17 cellular contexts compared by ENCODE assay signal in genomic region chr13:33520480-33520839, GRCh38.
"Had no signal": no experiment of that assay in that cellular context is flagged by ENCODE, and none has a peak within 500 bp of the region (broad histone marks: within the 10 kb centered on the region; RNA-seq: fewer than 3 reads in every experiment).

No MANE protein-coding gene starts in this region.

- H3K9me3 ChIP-seq: right atrium auricular region, spleen had no signal

- H3K4me3 ChIP-seq: lung, right atrium auricular region, spleen had no signal

- H3K27ac Mint-ChIP-seq: activated CD8-positive, alpha-beta T cell treated with anti-CD3 and anti-CD28 coated beads, Interleukin-2, amount 10 ng/mL, durations not matched to agents 7 days and 5 days; activated naive CD8-positive, alpha-beta T cell treated with anti-CD3 and anti-CD28 coated beads, Interleukin-2, amount 50 U/mL, for 24 hours; nephron progenitor cell; stimulated activated naive B cell treated with anti-CD40 and anti-IgM and Interleukin-4, amounts not matched to agents 10 μg/mL and 1 μg/mL and 100 μg/mL, for 72 hours; T-cell; type B pancreatic cell had no signal

- H3K4me1 ChIP-seq: parathyroid adenoma, spleen had no signal

- H3K9ac ChIP-seq: parathyroid adenoma had no signal

- H3K27ac ChIP-seq: parathyroid adenoma, right atrium auricular region, spleen had no signal

- H3K4me1 Mint-ChIP-seq: activated CD4-positive, alpha-beta T cell treated with anti-CD3 and anti-CD28 coated beads for 36 hours; activated naive CD8-positive, alpha-beta T cell treated with anti-CD3 and anti-CD28 coated beads, Interleukin-2, amount 50 U/mL, for 24 hours; nephron progenitor cell; T-cell had no signal

- H3K27me3 ChIP-seq: right atrium auricular region, spleen had no signal

- DNase-seq: activated CD4-positive, alpha-beta T cell treated with anti-CD3 and anti-CD28 coated beads for 36 hours; activated CD8-positive, alpha-beta memory T cell treated with anti-CD3 and anti-CD28 coated beads, Interleukin-2, amount 50 U/mL, for 48 hours; activated CD8-positive, alpha-beta T cell treated with anti-CD3 and anti-CD28 coated beads, Interleukin-2, amount 10 ng/mL, durations not matched to agents 7 days and 5 days; activated naive CD4-positive, alpha-beta T cell treated with Interleukin-2 at 50 U/mL for 16 hours; activated naive CD8-positive, alpha-beta T cell treated with anti-CD3 and anti-CD28 coated beads, Interleukin-2, amount 50 U/mL, for 24 hours; central memory CD4-positive, alpha-beta T cell; left colon; nephron progenitor cell; spleen; stimulated activated CD4-positive, alpha-beta T cell treated with anti-CD3 and anti-CD28 coated beads, Interleukin-1b, Interleukin-23, amount 100 ng/mL, for 48 hours; stimulated activated naive B cell treated with anti-CD40 and anti-IgM and Interleukin-4, amounts not matched to agents 10 μg/mL and 1 μg/mL and 100 μg/mL, for 72 hours; T-cell; T1000 had no signal

- H2AFZ ChIP-seq: parathyroid adenoma had no signal

- H3K4me3 Mint-ChIP-seq: activated CD4-positive, alpha-beta T cell treated with anti-CD3 and anti-CD28 coated beads for 36 hours; activated CD8-positive, alpha-beta T cell treated with anti-CD3 and anti-CD28 coated beads, Interleukin-2, amount 10 ng/mL, durations not matched to agents 7 days and 5 days; activated naive CD8-positive, alpha-beta T cell treated with anti-CD3 and anti-CD28 coated beads, Interleukin-2, amount 50 U/mL, for 24 hours; nephron progenitor cell; stimulated activated naive B cell treated with anti-CD40 and anti-IgM and Interleukin-4, amounts not matched to agents 10 μg/mL and 1 μg/mL and 100 μg/mL, for 72 hours; T-cell; type B pancreatic cell had no signal

- H3K36me3 Mint-ChIP-seq: stimulated activated naive B cell treated with anti-CD40 and anti-IgM and Interleukin-4, amounts not matched to agents 10 μg/mL and 1 μg/mL and 100 μg/mL, for 72 hours; T-cell; type B pancreatic cell had no signal

- H3K9me3 Mint-ChIP-seq: activated naive CD8-positive, alpha-beta T cell treated with anti-CD3 and anti-CD28 coated beads, Interleukin-2, amount 50 U/mL, for 24 hours; nephron progenitor cell; stimulated activated naive B cell treated with anti-CD40 and anti-IgM and Interleukin-4, amounts not matched to agents 10 μg/mL and 1 μg/mL and 100 μg/mL, for 72 hours; T-cell; type B pancreatic cell had no signal

- H3K79me2 ChIP-seq: parathyroid adenoma had no signal

- H3K27me3 Mint-ChIP-seq: activated CD4-positive, alpha-beta T cell treated with anti-CD3 and anti-CD28 coated beads for 36 hours; stimulated activated naive B cell treated with anti-CD40 and anti-IgM and Interleukin-4, amounts not matched to agents 10 μg/mL and 1 μg/mL and 100 μg/mL, for 72 hours; T-cell; type B pancreatic cell had no signal

- H3K36me3 ChIP-seq: right atrium auricular region, spleen had no signal
